Comparison of ENCODE assay signal across 13 cellular contexts in the genomic region with DNA sequence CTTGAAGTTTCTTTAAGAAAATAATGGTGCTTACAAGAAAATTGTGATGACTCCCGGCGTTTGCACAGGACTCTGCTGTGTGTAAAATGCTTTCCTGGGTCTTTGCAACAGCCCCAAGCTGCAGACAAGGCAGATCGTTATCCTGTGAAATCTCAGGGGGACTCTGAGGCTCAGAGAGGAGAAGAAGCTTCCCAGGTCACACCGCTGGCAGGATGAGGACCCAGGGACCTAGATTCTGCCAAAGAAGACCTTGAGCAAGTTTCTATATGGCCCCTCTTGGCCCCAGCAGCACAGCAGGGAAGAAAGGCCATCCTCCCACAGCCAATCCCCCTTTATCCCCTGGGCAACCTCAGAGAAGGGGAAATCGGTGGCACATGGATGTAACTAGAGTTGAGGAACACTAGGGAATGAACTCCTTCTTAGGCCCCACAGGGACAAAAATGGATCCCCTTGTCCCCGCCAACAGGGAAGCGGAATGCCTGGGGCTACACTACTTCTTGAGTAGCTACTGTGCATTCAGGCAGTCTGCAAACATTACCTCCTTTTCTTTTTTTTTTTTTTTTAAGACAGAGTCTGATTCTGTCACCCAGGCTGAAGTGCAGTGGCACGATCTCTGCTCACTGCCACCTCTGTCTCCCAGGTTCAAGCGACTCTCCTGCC.
A peak's percentile ranks its signal among the peaks of the same experiment; 100 is the strongest.
DNase-seq lines count a peak whose midpoint lies in the region; ATAC-seq, FAIRE-seq and TF ChIP-seq lines count a peak whose summit lies in the region.
"Had no signal": no experiment of that assay in that cellular context is flagged by ENCODE, and none has a peak within 500 bp of the region (broad histone marks: within the 10 kb centered on the region; RNA-seq: fewer than 3 reads in every experiment).

No MANE protein-coding gene starts in this region.

- DNase-seq in HepG2 (ENCODE audit: low spot score) (no peak), islet precursor cell (peak; percentile 51), prostate gland (ENCODE audit: low spot score) (no peak), vagina (ENCODE audit: extremely low spot score in 2 of 2) (no peak), Calu3 (no peak)
- no peak for DNase-seq in stimulated activated CD4-positive, alpha-beta T cell treated with anti-CD3 and anti-CD28 coated beads, Interleukin-15, amount 100 ng/mL, for 24 hours
- DNase-seq: central memory CD4-positive, alpha-beta T cell; NCI-H1436; NCI-H524; Peyer's patch had no signal

- no peaks in the 10 kb centered on the region for H4K20me1 ChIP-seq in HepG2 (ENCODE audit: insufficient read depth, low read length)

- peaks cover 34% of the 10 kb centered on the region for H3K27me3 Mint-ChIP-seq in Calu3 (ENCODE audit: unreplicated experiment)

- H3K36me3 ChIP-seq in liver (ENCODE audit: control insufficient read depth in 4 of 4, insufficient read depth in 3 of 4, low read depth in 1 of 4, low read length in 3 of 4): no peaks in the 10 kb centered on the region
- H3K36me3 ChIP-seq in HepG2 (replicated peaks in 1 of 2; ENCODE audit: control insufficient read depth in 1 of 2, insufficient read depth in 2 of 2, low read length in 2 of 2): no peaks in the 10 kb centered on the region
- no peaks in the 10 kb centered on the region for H3K36me3 ChIP-seq in prostate gland
- H3K36me3 ChIP-seq in vagina: no peaks in the 10 kb centered on the region
- H3K36me3 ChIP-seq: Peyer's patch had no signal

- no peak for TF ChIP-seq POLR2A in HepG2 (IDR thresholded peaks at IDR 0.05; ENCODE audit: insufficient read depth in 1 of 2, low read depth in 2 of 2, low read length in 2 of 2)
- TF ChIP-seq POLR2A in prostate gland (IDR thresholded peaks at IDR 0.05): no peak
- no peak for TF ChIP-seq POLR2A in vagina (IDR thresholded peaks at IDR 0.05)

- CTCF ChIA-PET in HepG2 (lab: Yijun Ruan, JAX; ENCODE audit: low intra/inter-chr PET ratio, low total read pairs) (no interaction called here), Calu3 (lab: Charles Lee) (interaction anchor here (1.2 kb wide), 1 partner anchor 11 kb away, joined by 4 read pairs; no protein-coding TSS in a partner anchor)

- TF ChIP-seq CTCF in liver (IDR thresholded peaks at IDR 0.05; ENCODE audit: low read depth, low read length, missing input control): no peak
- TF ChIP-seq CTCF in HepG2 (CRISPR knock-in tag; IDR thresholded peaks at IDR 0.05): no peak
- TF ChIP-seq CTCF in prostate gland (IDR thresholded peaks at IDR 0.05): no peak
- TF ChIP-seq CTCF in vagina (IDR thresholded peaks at IDR 0.05): no peak
- no peak for TF ChIP-seq CTCF in Calu3 (IDR thresholded peaks at IDR 0.05; ENCODE audit: unreplicated experiment)

- H3K4me3 ChIP-seq in liver (ENCODE audit: low read depth in 1 of 3, low read length in 3 of 3) (no peak overlapping the region), HepG2 (replicated peaks in 1 of 3; ENCODE audit: insufficient read depth in 1 of 3, low read depth in 2 of 3, low read length in 3 of 3) (no peak overlapping the region), prostate gland (no peak overlapping the region), vagina (no peak overlapping the region)
- H3K4me3 ChIP-seq: mucosa of descending colon, Peyer's patch had no signal

- WGBS in liver: 90% methylated on average over 9 of the region's 9 CpGs
- WGBS in HepG2 (ENCODE audit: low lambda C conversion rate): 56% methylated on average over 9 of the region's 9 CpGs
- WGBS in prostate gland: 62% methylated on average over 9 of the region's 9 CpGs

- H3K27ac ChIP-seq in liver (ENCODE audit: low read depth in 1 of 2, low read length in 2 of 2) (peak overlapping the region; percentile 44 to 68), HepG2 (ENCODE audit: extremely low read length, insufficient read depth, low read length) (no peak overlapping the region), prostate gland (peak overlapping the region; percentile 56 to 63), vagina (peak overlapping the region; percentile 71)

- H3K9me3 ChIP-seq in liver (ENCODE audit: control insufficient read depth in 4 of 4, low read length in 3 of 4) (no peaks in the 10 kb centered on the region), HepG2 (ENCODE audit: low read length) (no peaks in the 10 kb centered on the region), prostate gland (no peaks in the 10 kb centered on the region), vagina (no peaks in the 10 kb centered on the region)
- H3K9me3 ChIP-seq: mucosa of descending colon, Peyer's patch had no signal

- ATAC-seq in HepG2 (no peak), GM21723 (IDR thresholded peaks at IDR 0.05; ENCODE audit: unreplicated experiment) (no peak)

- TF ChIP-seq EP300 in HepG2 (IDR thresholded peaks at IDR 0.05; ENCODE audit: low read depth in 2 of 2, low read length in 2 of 2) (no peak), HepG2 (CRISPR knock-in tag; IDR thresholded peaks at IDR 0.05; ENCODE audit: borderline replicate concordance) (no peak)

- H3K79me2 ChIP-seq in HepG2 (ENCODE audit: insufficient read depth, low read length): no peaks in the 10 kb centered on the region

- H3K4me1 ChIP-seq in liver (ENCODE audit: control insufficient read depth in 4 of 4, insufficient read depth in 4 of 4, low read length in 3 of 4) (peaks cover 13 to 25% (median 22%) of the 10 kb centered on the region in 4 donors), HepG2 (ENCODE audit: insufficient read depth, low read length) (peaks cover 11% of the 10 kb centered on the region), prostate gland (replicated peaks) (no peaks in the 10 kb centered on the region), vagina (peaks cover 37% of the 10 kb centered on the region)

- H3K9ac ChIP-seq in liver (ENCODE audit: low read depth in 1 of 2, low read length in 2 of 2) (peak overlapping the region in 1 of 2 donors; percentile 42), HepG2 (ENCODE audit: insufficient read depth, low read depth, low read length) (no peak overlapping the region)

- H3K9me3 Mint-ChIP-seq in Calu3 (ENCODE audit: low read depth, unreplicated experiment): no peaks in the 10 kb centered on the region

- intact Hi-C loops in HepG2 (cut with micrococcal nuclease; ENCODE audit: unreplicated experiment) (no loop called here), prostate gland (cut with DNase I) (no loop called here), vagina (cut with DNase I) (no loop called here), Calu3 (cut with micrococcal nuclease; ENCODE audit: unreplicated experiment) (no loop called here)

- no peak overlapping the region for H2AFZ ChIP-seq in HepG2 (ENCODE audit: low read length)

- FAIRE-seq in HepG2 (lab: Jason Lieb, UNC): no peak

- no peak overlapping the region for H3K4me3 Mint-ChIP-seq in Calu3 (ENCODE audit: low read depth, unreplicated experiment)

- TF ChIP-seq RAD21 in liver (IDR thresholded peaks at IDR 0.05) (no peak), HepG2 (CRISPR knock-in tag; IDR thresholded peaks at IDR 0.05) (no peak)

- in situ Hi-C loops in HepG2 (cut with HindIII; ENCODE audit: extremely low pct_ligation_motif_present, low pct_unique_long_range_greater_than_20kb): no loop called here

- BruUV-seq in HepG2 (replicated peaks; lab: Mats Ljungman, UMichigan) (no TSS peak), Calu3 (replicated peaks; lab: Mats Ljungman, UMichigan) (no TSS peak)

- H3K27me3 ChIP-seq in liver (ENCODE audit: control insufficient read depth in 4 of 4, insufficient read depth in 4 of 4, low read length in 3 of 4) (no peaks in the 10 kb centered on the region), HepG2 (ENCODE audit: control insufficient read depth in 1 of 2, insufficient read depth in 2 of 2, low read length in 2 of 2) (peaks cover 4 to 52% of the 10 kb centered on the region in 2 experiments), prostate gland (replicated peaks; ENCODE audit: insufficient read depth) (no peaks in the 10 kb centered on the region), vagina (no peaks in the 10 kb centered on the region)
- H3K27me3 ChIP-seq: Peyer's patch had no signal

- POLR2A ChIA-PET in HepG2 (lab: Yijun Ruan, JAX): no interaction called here

- H3K36me3 Mint-ChIP-seq in Calu3 (ENCODE audit: insufficient read depth, unreplicated experiment): peaks cover 15% of the 10 kb centered on the region

- H3K27ac Mint-ChIP-seq in Calu3 (ENCODE audit: unreplicated experiment): no peak overlapping the region

- H3K4me1 Mint-ChIP-seq in Calu3 (ENCODE audit: low read depth, unreplicated experiment): peaks cover 30% of the 10 kb centered on the region

- no peak overlapping the region for H3K4me2 ChIP-seq in HepG2 (ENCODE audit: low read depth, low read length)

TF ChIP-seq in liver, 16 proteins besides CTCF, POLR2A, EP300 and RAD21 (continues in another document):
- TF ChIP-seq, protein P1, sequence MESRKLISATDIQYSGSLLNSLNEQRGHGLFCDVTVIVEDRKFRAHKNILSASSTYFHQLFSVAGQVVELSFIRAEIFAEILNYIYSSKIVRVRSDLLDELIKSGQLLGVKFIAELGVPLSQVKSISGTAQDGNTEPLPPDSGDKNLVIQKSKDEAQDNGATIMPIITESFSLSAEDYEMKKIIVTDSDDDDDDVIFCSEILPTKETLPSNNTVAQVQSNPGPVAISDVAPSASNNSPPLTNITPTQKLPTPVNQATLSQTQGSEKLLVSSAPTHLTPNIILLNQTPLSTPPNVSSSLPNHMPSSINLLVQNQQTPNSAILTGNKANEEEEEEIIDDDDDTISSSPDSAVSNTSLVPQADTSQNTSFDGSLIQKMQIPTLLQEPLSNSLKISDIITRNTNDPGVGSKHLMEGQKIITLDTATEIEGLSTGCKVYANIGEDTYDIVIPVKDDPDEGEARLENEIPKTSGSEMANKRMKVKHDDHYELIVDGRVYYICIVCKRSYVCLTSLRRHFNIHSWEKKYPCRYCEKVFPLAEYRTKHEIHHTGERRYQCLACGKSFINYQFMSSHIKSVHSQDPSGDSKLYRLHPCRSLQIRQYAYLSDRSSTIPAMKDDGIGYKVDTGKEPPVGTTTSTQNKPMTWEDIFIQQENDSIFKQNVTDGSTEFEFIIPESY (IDR thresholded peaks at IDR 0.05): no peak
- no peak for TF ChIP-seq HNF4A (conservative IDR thresholded peaks at IDR 0.05)

TF ChIP-seq in HepG2, 621 proteins besides CTCF, POLR2A, EP300 and RAD21 (continues in another document):
- TF ChIP-seq, protein P2, sequence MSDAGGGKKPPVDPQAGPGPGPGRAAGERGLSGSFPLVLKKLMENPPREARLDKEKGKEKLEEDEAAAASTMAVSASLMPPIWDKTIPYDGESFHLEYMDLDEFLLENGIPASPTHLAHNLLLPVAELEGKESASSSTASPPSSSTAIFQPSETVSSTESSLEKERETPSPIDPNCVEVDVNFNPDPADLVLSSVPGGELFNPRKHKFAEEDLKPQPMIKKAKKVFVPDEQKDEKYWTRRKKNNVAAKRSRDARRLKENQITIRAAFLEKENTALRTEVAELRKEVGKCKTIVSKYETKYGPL (CRISPR knock-in tag; IDR thresholded peaks at IDR 0.05): no peak
